In genomic region chr18:58908006-58908405, GRCh38 we compare ENCODE assay signal across 17 cellular contexts.
"Had no signal": no experiment of that assay in that cellular context is flagged by ENCODE, and none has a peak within 500 bp of the region (broad histone marks: within the 10 kb centered on the region; RNA-seq: fewer than 3 reads in every experiment).

No MANE protein-coding gene starts in this region.

- H3K4me3 ChIP-seq: coronary artery, lower lobe of right lung, pancreas, tibial nerve had no signal

- H3K9me3 Mint-ChIP-seq: activated naive CD4-positive, alpha-beta T cell treated with anti-CD3 and anti-CD28 coated beads, Interleukin-2, amount 10 ng/mL, durations not matched to agents 7 days and 5 days; activated T-cell treated with anti-CD3 and anti-CD28 coated beads, Interleukin-2, amount 50 U/mL, for 24 hours; stimulated activated effector memory CD8-positive, alpha-beta T cell treated with anti-CD3 and anti-CD28 coated beads, Interleukin-12 subunit alpha, Interleukin-12 subunit beta, amount 100 ng/mL, for 72 hours; T-cell had no signal

- H3K27ac ChIP-seq: coronary artery, epithelial cell of prostate, lower lobe of right lung, pancreas had no signal

- H3K4me3 Mint-ChIP-seq: activated CD8-positive, alpha-beta memory T cell treated with anti-CD3 and anti-CD28 coated beads, Interleukin-2, amount 10 ng/mL, durations not matched to agents 7 days and 5 days; activated naive CD4-positive, alpha-beta T cell treated with anti-CD3 and anti-CD28 coated beads, Interleukin-2, amount 10 ng/mL, durations not matched to agents 7 days and 5 days; activated T-cell treated with anti-CD3 and anti-CD28 coated beads, Interleukin-2, amount 50 U/mL, for 24 hours; stimulated activated effector memory CD8-positive, alpha-beta T cell treated with anti-CD3 and anti-CD28 coated beads, Interleukin-12 subunit alpha, Interleukin-12 subunit beta, amount 100 ng/mL, for 72 hours; T-cell had no signal

- H3K27me3 ChIP-seq: pancreas, tibial nerve had no signal

- H3K36me3 Mint-ChIP-seq: activated CD8-positive, alpha-beta memory T cell treated with anti-CD3 and anti-CD28 coated beads, Interleukin-2, amount 10 ng/mL, durations not matched to agents 7 days and 5 days; activated naive CD4-positive, alpha-beta T cell treated with anti-CD3 and anti-CD28 coated beads, Interleukin-2, amount 10 ng/mL, durations not matched to agents 7 days and 5 days; T-cell had no signal

- H3K9me3 ChIP-seq: lower lobe of right lung, pancreas, tibial nerve had no signal

- H3K27ac Mint-ChIP-seq: activated CD8-positive, alpha-beta memory T cell treated with anti-CD3 and anti-CD28 coated beads, Interleukin-2, amount 10 ng/mL, durations not matched to agents 7 days and 5 days; activated naive CD4-positive, alpha-beta T cell treated with anti-CD3 and anti-CD28 coated beads, Interleukin-2, amount 10 ng/mL, durations not matched to agents 7 days and 5 days; activated T-cell treated with anti-CD3 and anti-CD28 coated beads, Interleukin-2, amount 50 U/mL, for 24 hours; stimulated activated effector memory CD8-positive, alpha-beta T cell treated with anti-CD3 and anti-CD28 coated beads, Interleukin-12 subunit alpha, Interleukin-12 subunit beta, amount 100 ng/mL, for 72 hours; T-cell had no signal

- H3K4me1 Mint-ChIP-seq: activated CD8-positive, alpha-beta memory T cell treated with anti-CD3 and anti-CD28 coated beads, Interleukin-2, amount 10 ng/mL, durations not matched to agents 7 days and 5 days; activated naive CD4-positive, alpha-beta T cell treated with anti-CD3 and anti-CD28 coated beads, Interleukin-2, amount 10 ng/mL, durations not matched to agents 7 days and 5 days had no signal

- ATAC-seq: activated CD8-positive, alpha-beta memory T cell treated with anti-CD3 and anti-CD28 coated beads, Interleukin-2, amount 10 ng/mL, durations not matched to agents 7 days and 5 days; lower lobe of right lung; pancreas; stimulated activated effector memory CD8-positive, alpha-beta T cell treated with anti-CD3 and anti-CD28 coated beads, Interleukin-12 subunit alpha, Interleukin-12 subunit beta, amount 100 ng/mL, for 72 hours; T-cell had no signal

- H3K36me3 ChIP-seq: pancreas had no signal

- DNase-seq: activated CD4-positive, alpha-beta T cell treated with anti-CD3 and anti-CD28 coated beads for 1 hour; activated CD4-positive, alpha-beta T cell treated with anti-CD3 and anti-CD28 coated beads, Interleukin-2, amount 50 U/mL, for 48 hours; activated CD8-positive, alpha-beta memory T cell treated with anti-CD3 and anti-CD28 coated beads, Interleukin-2, amount 10 ng/mL, durations not matched to agents 7 days and 5 days; activated naive CD4-positive, alpha-beta T cell treated with anti-CD3 and anti-CD28 coated beads, Interleukin-2, amount 10 ng/mL, durations not matched to agents 7 days and 5 days; activated T-cell treated with anti-CD3 and anti-CD28 coated beads, Interleukin-2, amount 50 U/mL, for 24 hours; central memory CD4-positive, alpha-beta T cell; effector CD8-positive, alpha-beta T cell; foreskin melanocyte; head of caudate nucleus; lower lobe of right lung; midbrain; pancreas; T-cell had no signal
